In genomic region chr1:6435129-6435528, GRCh38 we compare ENCODE assay signal across 33 cellular contexts. TPM values are rescaled to one million over a fixed set of nuclear protein-coding genes. Genes with fewer than 3 reads are reported as not detected.
"Had no signal": no experiment of that assay in that cellular context is flagged by ENCODE, and none has a peak within 500 bp of the region (broad histone marks: within the 10 kb centered on the region; RNA-seq: fewer than 3 reads in every experiment).

No MANE protein-coding gene starts in this region.

- H3K36me3 ChIP-seq: ascending aorta, brain microvascular endothelial cell, colonic mucosa, esophagus muscularis mucosa, gastroesophageal sphincter, WERI-Rb-1 had no signal

- H3K27ac Mint-ChIP-seq: activated B cell treated with CpG ODN at 0.5 μM for 24 hours; activated CD4-positive, alpha-beta memory T cell treated with anti-CD3 and anti-CD28 coated beads for 36 hours; activated CD4-positive, alpha-beta T cell treated with anti-CD3 and anti-CD28 coated beads, Interleukin-2, amount 10 ng/mL, durations not matched to agents 24 days and 14 days; activated CD8-positive, alpha-beta memory T cell treated with anti-CD3 and anti-CD28 coated beads, Interleukin-2, amount 10 ng/mL, durations not matched to agents 7 days and 5 days; activated CD8-positive, alpha-beta T cell treated with anti-CD3 and anti-CD28 coated beads, Interleukin-2, amount 10 ng/mL, durations not matched to agents 7 days and 5 days; activated naive CD4-positive, alpha-beta T cell treated with anti-CD3 and anti-CD28 coated beads for 36 hours; activated naive CD4-positive, alpha-beta T cell treated with anti-CD3 and anti-CD28 coated beads, Interleukin-2, amount 50 U/mL, for 72 hours; activated naive CD8-positive, alpha-beta T cell treated with anti-CD3 and anti-CD28 coated beads, Interleukin-2, amount 10 ng/mL, durations not matched to agents 7 days and 5 days; activated T-helper 1 cell treated with anti-CD3 and anti-CD28 coated beads, Interleukin-12 subunit alpha, Interleukin-12 subunit beta, Interleukin-2, Interleukin-4 antibody, amounts not matched to agents 30 ng/mL and 10 ng/mL and 1 ng/mL, durations not matched to agents 14 hours and 24 hours and 36 hours; activated T-helper 2 cell treated with anti-CD3 and anti-CD28 coated beads, Interferon-gamma antibody, Interleukin-2, Interleukin-4, amounts not matched to agents 10 μg/mL and 5 μg/mL and 100 μg/mL, durations not matched to agents 14 hours and 24 hours and 36 hours; endodermal cell; T-helper 2 cell treated with Interferon-gamma antibody and Interleukin-4, amounts not matched to agents 5 μg/mL and 100 μg/mL, for 36 hours had no signal

- H3K9me3 Mint-ChIP-seq: activated B cell treated with CpG ODN at 0.5 μM for 24 hours; activated CD4-positive, alpha-beta memory T cell treated with anti-CD3 and anti-CD28 coated beads for 36 hours; activated CD4-positive, alpha-beta T cell treated with anti-CD3 and anti-CD28 coated beads, Interleukin-2, amount 10 ng/mL, durations not matched to agents 24 days and 14 days; activated naive CD4-positive, alpha-beta T cell treated with anti-CD3 and anti-CD28 coated beads for 36 hours; activated naive CD4-positive, alpha-beta T cell treated with anti-CD3 and anti-CD28 coated beads, Interleukin-2, amount 50 U/mL, for 72 hours; activated naive CD8-positive, alpha-beta T cell treated with anti-CD3 and anti-CD28 coated beads, Interleukin-2, amount 10 ng/mL, durations not matched to agents 7 days and 5 days; activated T-helper 1 cell treated with anti-CD3 and anti-CD28 coated beads, Interleukin-12 subunit alpha, Interleukin-12 subunit beta, Interleukin-2, Interleukin-4 antibody, amounts not matched to agents 30 ng/mL and 10 ng/mL and 1 ng/mL, durations not matched to agents 14 hours and 24 hours and 36 hours; activated T-helper 2 cell treated with anti-CD3 and anti-CD28 coated beads, Interferon-gamma antibody, Interleukin-2, Interleukin-4, amounts not matched to agents 10 μg/mL and 5 μg/mL and 100 μg/mL, durations not matched to agents 14 hours and 24 hours and 36 hours; endodermal cell; T-helper 2 cell treated with Interferon-gamma antibody and Interleukin-4, amounts not matched to agents 5 μg/mL and 100 μg/mL, for 36 hours had no signal

- H3K27ac ChIP-seq: ascending aorta, brain microvascular endothelial cell, colonic mucosa, esophagus muscularis mucosa, gastroesophageal sphincter, WERI-Rb-1 had no signal

- DNase-seq: activated B cell treated with CpG ODN at 0.5 μM for 24 hours; activated CD4-positive, alpha-beta memory T cell treated with anti-CD3 and anti-CD28 coated beads for 36 hours; activated CD4-positive, alpha-beta T cell treated with anti-CD3 and anti-CD28 coated beads, Interleukin-2, amount 10 ng/mL, durations not matched to agents 24 days and 14 days; activated CD8-positive, alpha-beta memory T cell treated with anti-CD3 and anti-CD28 coated beads, Interleukin-2, amount 10 ng/mL, durations not matched to agents 7 days and 5 days; activated CD8-positive, alpha-beta memory T cell treated with anti-CD3 and anti-CD28 coated beads, Interleukin-2, amount 50 U/mL, for 4 hours; activated CD8-positive, alpha-beta T cell treated with anti-CD3 and anti-CD28 coated beads, Interleukin-2, amount 10 ng/mL, durations not matched to agents 7 days and 5 days; activated effector memory CD4-positive, alpha-beta T cell treated with anti-CD3 and anti-CD28 coated beads, Interleukin-2, amount 50 U/mL, for 16 hours; activated naive CD4-positive, alpha-beta T cell treated with anti-CD3 and anti-CD28 coated beads for 36 hours; activated naive CD8-positive, alpha-beta T cell treated with anti-CD3 and anti-CD28 coated beads, Interleukin-2, amount 10 ng/mL, durations not matched to agents 7 days and 5 days; activated T-cell treated with anti-CD3 and anti-CD28 coated beads, Interleukin-2, amount 50 U/mL, for 1 hour; activated T-cell treated with anti-CD3 and anti-CD28 coated beads, Interleukin-2, amount 50 U/mL, for 48 hours; brain microvascular endothelial cell; caudate nucleus; colonic mucosa; effector memory CD4-positive, alpha-beta T cell; endodermal cell; erythroblast; foreskin melanocyte; head of caudate nucleus; T-helper 1 cell; T-helper 17 cell; T1000; WERI-Rb-1 had no signal

- H3K4me1 ChIP-seq: ascending aorta, colonic mucosa had no signal

- ATAC-seq: activated CD4-positive, CD25-positive, alpha-beta regulatory T cell treated with anti-CD3 and anti-CD28 coated beads, Interleukin-2, amount 50 U/mL, for 24 hours; activated CD8-positive, alpha-beta memory T cell treated with anti-CD3 and anti-CD28 coated beads, Interleukin-2, amount 10 ng/mL, durations not matched to agents 7 days and 5 days; activated CD8-positive, alpha-beta T cell treated with anti-CD3 and anti-CD28 coated beads, Interleukin-2, amount 10 ng/mL, durations not matched to agents 7 days and 5 days; activated naive CD4-positive, alpha-beta T cell treated with anti-CD3 and anti-CD28 coated beads, Interleukin-2, amount 50 U/mL, for 72 hours; gastroesophageal sphincter; T-helper 17 cell had no signal

- H3K36me3 Mint-ChIP-seq: activated CD4-positive, alpha-beta memory T cell treated with anti-CD3 and anti-CD28 coated beads for 36 hours; activated CD8-positive, alpha-beta memory T cell treated with anti-CD3 and anti-CD28 coated beads, Interleukin-2, amount 10 ng/mL, durations not matched to agents 7 days and 5 days; activated naive CD4-positive, alpha-beta T cell treated with anti-CD3 and anti-CD28 coated beads, Interleukin-2, amount 50 U/mL, for 72 hours; activated naive CD8-positive, alpha-beta T cell treated with anti-CD3 and anti-CD28 coated beads, Interleukin-2, amount 10 ng/mL, durations not matched to agents 7 days and 5 days had no signal

- H3K4me1 Mint-ChIP-seq: activated CD8-positive, alpha-beta memory T cell treated with anti-CD3 and anti-CD28 coated beads, Interleukin-2, amount 10 ng/mL, durations not matched to agents 7 days and 5 days; activated naive CD8-positive, alpha-beta T cell treated with anti-CD3 and anti-CD28 coated beads, Interleukin-2, amount 10 ng/mL, durations not matched to agents 7 days and 5 days had no signal

- H3K9me3 ChIP-seq: ascending aorta, colonic mucosa, esophagus muscularis mucosa, gastroesophageal sphincter had no signal

- H3K4me3 ChIP-seq: ascending aorta, colonic mucosa, esophagus muscularis mucosa, gastroesophageal sphincter had no signal

- H3K4me3 Mint-ChIP-seq: activated B cell treated with CpG ODN at 0.5 μM for 24 hours; activated CD4-positive, alpha-beta memory T cell treated with anti-CD3 and anti-CD28 coated beads for 36 hours; activated CD4-positive, alpha-beta T cell treated with anti-CD3 and anti-CD28 coated beads, Interleukin-2, amount 10 ng/mL, durations not matched to agents 24 days and 14 days; activated CD8-positive, alpha-beta memory T cell treated with anti-CD3 and anti-CD28 coated beads, Interleukin-2, amount 10 ng/mL, durations not matched to agents 7 days and 5 days; activated CD8-positive, alpha-beta T cell treated with anti-CD3 and anti-CD28 coated beads, Interleukin-2, amount 10 ng/mL, durations not matched to agents 7 days and 5 days; activated naive CD4-positive, alpha-beta T cell treated with anti-CD3 and anti-CD28 coated beads for 36 hours; activated naive CD8-positive, alpha-beta T cell treated with anti-CD3 and anti-CD28 coated beads, Interleukin-2, amount 10 ng/mL, durations not matched to agents 7 days and 5 days; activated T-helper 1 cell treated with anti-CD3 and anti-CD28 coated beads, Interleukin-12 subunit alpha, Interleukin-12 subunit beta, Interleukin-2, Interleukin-4 antibody, amounts not matched to agents 30 ng/mL and 10 ng/mL and 1 ng/mL, durations not matched to agents 14 hours and 24 hours and 36 hours; endodermal cell; T-helper 17 cell; T-helper 2 cell treated with Interferon-gamma antibody and Interleukin-4, amounts not matched to agents 5 μg/mL and 100 μg/mL, for 36 hours had no signal

- H3K27me3 ChIP-seq: ascending aorta, colonic mucosa had no signal

RNA-seq across cellular contexts. Expression of gene ESPN, which starts 10.6 kb away (rescaled TPM):
- total RNA-seq: fibroblast of lung, fibroblast of villous mesenchyme had no signal
- polyA plus RNA-seq: fibroblast of lung had no signal

RNA-seq across cellular contexts. Expression of gene HES2, which starts 15.4 kb away (rescaled TPM):
- total RNA-seq: activated B cell treated with CpG ODN at 0.5 μM for 24 hours, ascending aorta, endodermal cell, esophagus muscularis mucosa, T-helper 17 cell had no signal
- polyA plus RNA-seq: fibroblast of lung had no signal
